In the genomic region with DNA sequence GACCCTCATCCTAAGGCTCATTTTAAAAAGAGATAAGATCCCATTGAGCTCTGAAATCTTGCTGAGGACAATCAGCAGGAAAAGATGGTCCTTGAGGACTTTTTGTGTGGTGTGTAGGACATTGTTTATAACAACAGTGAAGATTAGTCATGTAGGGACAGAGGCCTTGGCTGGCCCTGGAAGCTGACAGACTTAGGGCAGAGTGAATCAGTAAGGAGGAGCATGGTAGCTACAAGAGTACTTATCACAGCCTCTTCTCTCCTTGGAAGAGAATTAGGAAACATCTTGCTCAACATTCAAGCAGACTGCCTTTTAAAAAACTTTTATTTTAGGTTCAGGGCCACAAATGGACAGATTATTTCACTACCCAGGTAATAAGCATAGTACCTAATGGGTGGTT, we compare ENCODE assay signal across 32 cellular contexts.
DNase-seq lines count a peak whose midpoint lies in the region; ATAC-seq and TF ChIP-seq lines count a peak whose summit lies in the region.
"Had no signal": no experiment of that assay in that cellular context is flagged by ENCODE, and none has a peak within 500 bp of the region (broad histone marks: within the 10 kb centered on the region; RNA-seq: fewer than 3 reads in every experiment).

No MANE protein-coding gene starts in this region.

- TF ChIP-seq CTCF in mucosa of descending colon (IDR thresholded peaks at IDR 0.05) (no peak), ovary (IDR thresholded peaks at IDR 0.05) (no peak)

- H3K4me1 ChIP-seq in mucosa of descending colon (ENCODE audit: low read depth) (no peaks in the 10 kb centered on the region), ovary (ENCODE audit: insufficient read depth) (no peaks in the 10 kb centered on the region)
- H3K4me1 ChIP-seq: BLaER1, left lung, uterus had no signal

- H3K27ac ChIP-seq in ovary = no peak overlapping the region
- H3K27ac ChIP-seq: BLaER1, left lung, neural progenitor cell, PC-9, uterus had no signal

- ATAC-seq in mucosa of descending colon (peak; percentile 16), GM19324 (IDR thresholded peaks at IDR 0.05; ENCODE audit: low FRiP score, unreplicated experiment) (no peak)
- no peak for ATAC-seq in stimulated activated naive CD8-positive, alpha-beta T cell treated with anti-CD3 and anti-CD28 coated beads, Interleukin-15, amount 100 ng/mL, for 72 hours
- ATAC-seq: activated naive CD4-positive, alpha-beta T cell treated with anti-CD3 and anti-CD28 coated beads, Interleukin-2, amount 50 U/mL, for 72 hours; esophagus mucosa; left lung; right cardiac atrium; WTC11 had no signal

- intact Hi-C loops in mucosa of descending colon (cut with DNase I, micrococcal nuclease) = no loop called here
- intact Hi-C loops in ovary (cut with DNase I) = no loop called here

- no peak overlapping the region for H3K27ac Mint-ChIP-seq in stimulated activated naive CD8-positive, alpha-beta T cell treated with anti-CD3 and anti-CD28 coated beads, Interleukin-15, amount 100 ng/mL, for 72 hours
- H3K27ac Mint-ChIP-seq: activated CD4-positive, alpha-beta T cell treated with anti-CD3 and anti-CD28 coated beads, Interleukin-2, amount 10 ng/mL, durations not matched to agents 7 days and 5 days; activated naive CD4-positive, alpha-beta T cell treated with anti-CD3 and anti-CD28 coated beads, Interleukin-2, amount 50 U/mL, for 72 hours; endodermal cell; memory B cell; neural progenitor cell; WTC11 had no signal

- H3K9me3 Mint-ChIP-seq in stimulated activated naive CD8-positive, alpha-beta T cell treated with anti-CD3 and anti-CD28 coated beads, Interleukin-15, amount 100 ng/mL, for 72 hours = peaks cover 6 to 11% of the 10 kb centered on the region in 2 donors
- H3K9me3 Mint-ChIP-seq: neural progenitor cell had no signal

- no peaks in the 10 kb centered on the region for H3K36me3 ChIP-seq in mucosa of descending colon (ENCODE audit: low read depth)
- H3K36me3 ChIP-seq in ovary = no peaks in the 10 kb centered on the region
- H3K36me3 ChIP-seq: BLaER1, left lung, neural progenitor cell, uterus had no signal

- TF ChIP-seq EP300 in ovary (IDR thresholded peaks at IDR 0.05) = no peak

- no peak overlapping the region for H3K4me3 ChIP-seq in mucosa of descending colon
- no peak overlapping the region for H3K4me3 ChIP-seq in ovary
- H3K4me3 ChIP-seq: BLaER1, left lung, neural progenitor cell, PC-9, uterus had no signal

- DNase-seq in AG20443 (ENCODE audit: low spot score) (peak; percentile 29), M059J (ENCODE audit: low read depth) (peak; percentile 63), fibroblast of gingiva (ENCODE audit: low read depth) (peak; percentile 2), mucosa of descending colon (no peak), ovary (no peak), NCI-H748 treated with DMSO at 0.1 percent for 48 hours (lab: John Stamatoyannopoulos, UW) (no peak)
- DNase-seq in stimulated activated naive CD8-positive, alpha-beta T cell treated with anti-CD3 and anti-CD28 coated beads, Interleukin-15, amount 100 ng/mL, for 72 hours = no peak
- DNase-seq: activated CD4-positive, alpha-beta T cell treated with anti-CD3 and anti-CD28 coated beads, Interleukin-2, amount 10 ng/mL, durations not matched to agents 7 days and 5 days; activated effector memory CD4-positive, alpha-beta T cell treated with Interleukin-2 at 50 U/mL for 16 hours; activated T-cell treated with anti-CD3 and anti-CD28 coated beads, Interleukin-2, amount 50 U/mL, for 1 hour; dermis blood vessel endothelial cell; DMS53; endodermal cell; left lung; NCI-H1105 treated with DMSO at 0.1 percent for 48 hours; NCI-H1930; NCI-H226; NCI-H526 treated with DMSO at 0.1 percent for 48 hours; PC-9; posterior cingulate gyrus; right cardiac atrium; SK-N-SH; stimulated activated CD4-positive, alpha-beta T cell treated with anti-CD3 and anti-CD28 coated beads, Interleukin-1b, Interleukin-23, amount 100 ng/mL, for 48 hours; stimulated activated naive CD4-positive, alpha-beta T cell treated with Interleukin-2 at 50 U/mL for 16 hours; uterus had no signal

- no peaks in the 10 kb centered on the region for H3K27me3 Mint-ChIP-seq in stimulated activated naive CD8-positive, alpha-beta T cell treated with anti-CD3 and anti-CD28 coated beads, Interleukin-15, amount 100 ng/mL, for 72 hours
- H3K27me3 Mint-ChIP-seq: activated CD4-positive, alpha-beta T cell treated with anti-CD3 and anti-CD28 coated beads, Interleukin-2, amount 10 ng/mL, durations not matched to agents 7 days and 5 days; memory B cell had no signal

- no peaks in the 10 kb centered on the region for H3K9me3 ChIP-seq in mucosa of descending colon
- H3K9me3 ChIP-seq in ovary = no peaks in the 10 kb centered on the region
- H3K9me3 ChIP-seq: left lung, SK-N-SH, uterus had no signal

- H3K4me3 Mint-ChIP-seq in stimulated activated naive CD8-positive, alpha-beta T cell treated with anti-CD3 and anti-CD28 coated beads, Interleukin-15, amount 100 ng/mL, for 72 hours = no peak overlapping the region
- H3K4me3 Mint-ChIP-seq: activated CD4-positive, alpha-beta T cell treated with anti-CD3 and anti-CD28 coated beads, Interleukin-2, amount 10 ng/mL, durations not matched to agents 7 days and 5 days; endodermal cell; memory B cell; neural progenitor cell; WTC11 had no signal

- TF ChIP-seq POLR2A in ovary (IDR thresholded peaks at IDR 0.05) = no peak

- no peaks in the 10 kb centered on the region for H3K4me1 Mint-ChIP-seq in stimulated activated naive CD8-positive, alpha-beta T cell treated with anti-CD3 and anti-CD28 coated beads, Interleukin-15, amount 100 ng/mL, for 72 hours
- H3K4me1 Mint-ChIP-seq: activated CD4-positive, alpha-beta T cell treated with anti-CD3 and anti-CD28 coated beads, Interleukin-2, amount 10 ng/mL, durations not matched to agents 7 days and 5 days; memory B cell; WTC11 had no signal

- no peaks in the 10 kb centered on the region for H3K27me3 ChIP-seq in ovary
- H3K27me3 ChIP-seq: BLaER1, left lung, neural progenitor cell, uterus had no signal

Comparison
In these comparisons a context has a peak if more than half of its experiments do, and no peak if none do; other contexts are left out.
1. DNase-seq: peak in AG20443 (single experiment), M059J (single experiment) and fibroblast of gingiva (single experiment); none in mucosa of descending colon (0 of 3), ovary (0 of 5), NCI-H748 treated with DMSO at 0.1 percent for 48 hours (single experiment) and stimulated activated naive CD8-positive, alpha-beta T cell treated with anti-CD3 and anti-CD28 coated beads, Interleukin-15, amount 100 ng/mL, for 72 hours (0 of 2).